Comparison of ENCODE assay signal across 22 cellular contexts in the genomic region with DNA sequence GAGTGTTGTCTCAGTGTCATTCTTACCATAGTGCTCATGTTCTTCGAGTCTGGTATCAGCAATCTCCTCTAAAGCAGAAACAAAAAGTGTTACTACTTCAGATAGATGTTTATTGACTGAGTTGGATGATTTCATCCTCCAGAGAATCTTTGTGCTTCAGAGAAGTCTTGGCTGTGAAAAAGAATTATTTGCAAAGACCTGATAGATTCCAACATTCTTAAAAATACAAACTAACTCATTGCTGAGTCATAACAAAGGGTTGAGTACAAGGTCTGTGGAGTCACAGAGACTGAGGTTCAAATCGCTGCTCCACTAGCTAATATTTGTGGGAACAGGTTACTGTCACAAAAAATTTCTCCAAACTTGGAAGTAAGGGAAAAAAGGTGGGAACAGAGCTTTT. TPM values are rescaled to one million over a fixed set of nuclear protein-coding genes. Genes with fewer than 3 reads are reported as not detected.
DNase-seq lines count a peak whose midpoint lies in the region; ATAC-seq, FAIRE-seq and TF ChIP-seq lines count a peak whose summit lies in the region.
"Had no signal": no experiment of that assay in that cellular context is flagged by ENCODE, and none has a peak within 500 bp of the region (broad histone marks: within the 10 kb centered on the region; RNA-seq: fewer than 3 reads in every experiment).

No MANE protein-coding gene starts in this region.

- POLR2A ChIA-PET in AG04450 (lab: Yijun Ruan, JAX) (no interaction called here), IMR-90 (lab: Charles Lee; ENCODE audit: unreplicated experiment) (no interaction called here), K562 (lab: Yijun Ruan, JAX) (interaction anchor here (0.6 kb wide), 1 partner anchor 404 kb away, joined by 5 read pairs; no protein-coding TSS in a partner anchor)

- H2BK5ac ChIP-seq in IMR-90 (ENCODE audit: low read depth, low read length, poor library complexity, severe bottlenecking): no peak overlapping the region

- FAIRE-seq in K562 (lab: Jason Lieb, UNC): no peak

- no peak overlapping the region for H2AK9ac ChIP-seq in IMR-90 (replicated peaks; ENCODE audit: low read depth, low read length, poor library complexity)

- H3K27ac ChIP-seq in AG04450 (ENCODE audit: low read depth, low read length) (no peak overlapping the region), IMR-90 (ENCODE audit: insufficient read depth, low read length) (no peak overlapping the region), K562 (ENCODE audit: extremely low read depth, low read depth, low read length) (no peak overlapping the region)
- H3K27ac ChIP-seq: heart right ventricle, parathyroid adenoma, spleen, upper lobe of right lung had no signal

- H3K9ac ChIP-seq in IMR-90 (ENCODE audit: low read depth, low read length) (no peak overlapping the region), K562 (ENCODE audit: insufficient read depth in 1 of 2, low read depth in 2 of 2, low read length in 2 of 2) (no peak overlapping the region)
- H3K9ac ChIP-seq: parathyroid adenoma had no signal

- CTCF ChIA-PET in AG04450 (lab: Charles Lee): no interaction called here
- CTCF ChIA-PET in IMR-90 (lab: Yijun Ruan, JAX): no interaction called here
- CTCF ChIA-PET in K562 (lab: Yijun Ruan, JAX; ENCODE audit: low intra/inter-chr PET ratio): no interaction called here

- TF ChIP-seq EP300 in K562 (IDR thresholded peaks at IDR 0.05; ENCODE audit: low read length): no peak

- H3K4me3 ChIP-seq in AG04450 (ENCODE audit: low read depth, low read length) (no peak overlapping the region), IMR-90 (ENCODE audit: insufficient read depth, low read depth, low read length) (no peak overlapping the region), K562 (no peak overlapping the region), kidney epithelial cell (ENCODE audit: low read depth, low read length) (no peak overlapping the region)
- H3K4me3 ChIP-seq: heart right ventricle, spleen, upper lobe of right lung had no signal

- H3K79me2 ChIP-seq in K562 (ENCODE audit: control insufficient read depth, insufficient read depth, low read length): no peaks in the 10 kb centered on the region
- H3K79me2 ChIP-seq: parathyroid adenoma had no signal

- no peaks in the 10 kb centered on the region for H3K9me1 ChIP-seq in IMR-90 (ENCODE audit: insufficient read depth, low read length)
- no peaks in the 10 kb centered on the region for H3K9me1 ChIP-seq in K562 (ENCODE audit: control insufficient read depth, insufficient read depth, low read length)

- BruUV-seq in IMR-90 (replicated peaks; lab: Mats Ljungman, UMichigan) (no TSS peak), K562 (replicated peaks; lab: Mats Ljungman, UMichigan) (no TSS peak)

- dilution Hi-C loops in IMR-90 (cut with HindIII; ENCODE audit: low sequenced_read_pairs, unreplicated experiment): no loop called here

- no CpG with 5 or more reads among the region's 2 CpGs for WGBS in IMR-90 (ENCODE audit: extremely low coverage in 2 of 2, insufficient read length in 1 of 2), 2 experiments
- 44% methylated on average over 2 of the region's 2 CpGs for WGBS in K562 (ENCODE audit: insufficient coverage, low coverage, missing lambda C conversion rate)

- no peak overlapping the region for H4K91ac ChIP-seq in IMR-90 (ENCODE audit: insufficient read depth, low read depth, low read length)

- no peak overlapping the region for H2AK5ac ChIP-seq in IMR-90 (ENCODE audit: low read depth, low read length)

- no peak overlapping the region for H3K4me2 ChIP-seq in IMR-90 (ENCODE audit: low read depth, low read length)
- H3K4me2 ChIP-seq in K562 (ENCODE audit: insufficient read depth, low read length): no peak overlapping the region

- DNase-seq in AG04450 (ENCODE audit: low read depth, low spot score) (peak; percentile 26), IMR-90 (peak; percentile 84), K562 (ENCODE audit: extremely low read depth in 1 of 4, low spot score in 3 of 4) (no peak), kidney epithelial cell (ENCODE audit: low read depth) (peak; percentile 26), head of caudate nucleus (no peak), HuH-7.5 (ENCODE audit: low spot score) (no peak), DMS53 treated with DMSO at 0.1 percent for 48 hours (lab: John Stamatoyannopoulos, UW; ENCODE audit: unreplicated experiment) (no peak)
- DNase-seq: activated CD4-positive, alpha-beta T cell treated with anti-CD3 and anti-CD28 coated beads, Interleukin-2, amount 50 U/mL, for 4 hours; activated naive CD8-positive, alpha-beta T cell treated with anti-CD3 and anti-CD28 coated beads, Interleukin-2, amount 10 ng/mL, durations not matched to agents 7 days and 5 days; activated T-cell treated with anti-CD3 and anti-CD28 coated beads, Interleukin-2, amount 50 U/mL, for 48 hours; DMS 273 treated with DMSO at 0.1 percent for 48 hours; heart right ventricle; kidney; NCI-H2029 treated with DMSO at 0.1 percent for 48 hours; NCI-H524 treated with DMSO at 0.1 percent for 48 hours; spleen; stimulated activated naive CD8-positive, alpha-beta T cell treated with anti-CD3 and anti-CD28 coated beads, Interleukin-15, Interleukin-2, amounts not matched to agents 100 U/mL and 50 U/mL, for 24 hours; upper lobe of right lung had no signal

- H3K4me1 ChIP-seq in IMR-90 (ENCODE audit: control insufficient read depth, insufficient read depth, low read length) (no peaks in the 10 kb centered on the region; the same call in 1 of the 2 replicates), K562 (replicated peaks in 1 of 2; ENCODE audit: control insufficient read depth in 2 of 2, insufficient read depth in 2 of 2, low read length in 2 of 2) (peaks cover 0 to 8% of the 10 kb centered on the region in 2 experiments; a peak in 1 of 5 replicates)
- H3K4me1 ChIP-seq: heart right ventricle, parathyroid adenoma, spleen, upper lobe of right lung had no signal

- no peaks in the 10 kb centered on the region for H3K27me3 ChIP-seq in AG04450 (ENCODE audit: control insufficient read depth, insufficient read depth, low read length)
- H3K27me3 ChIP-seq in IMR-90 (ENCODE audit: control insufficient read depth, insufficient read depth, low read length): no peaks in the 10 kb centered on the region
- no peaks in the 10 kb centered on the region for H3K27me3 ChIP-seq in K562 (ENCODE audit: control insufficient read depth in 2 of 2, insufficient read depth in 2 of 2, low read length in 2 of 2)
- H3K27me3 ChIP-seq in kidney epithelial cell (ENCODE audit: control insufficient read depth, insufficient read depth, low read length): no peaks in the 10 kb centered on the region
- H3K27me3 ChIP-seq: heart right ventricle, spleen, upper lobe of right lung had no signal

- ATAC-seq in IMR-90 (ENCODE audit: low read depth) (peak; percentile 90), K562 (peak; percentile 34; the same call in 1 of the 3 replicates), GM19395 (IDR thresholded peaks at IDR 0.05; ENCODE audit: unreplicated experiment) (no peak)
- ATAC-seq: heart right ventricle; stimulated activated naive CD8-positive, alpha-beta T cell treated with anti-CD3 and anti-CD28 coated beads, Interleukin-15, Interleukin-2, amounts not matched to agents 100 U/mL and 50 U/mL, for 24 hours; upper lobe of right lung had no signal

- H4K8ac ChIP-seq in IMR-90 (ENCODE audit: low read depth in 2 of 2, low read length in 2 of 2): no peak overlapping the region

- no peak overlapping the region for H2BK120ac ChIP-seq in IMR-90 (ENCODE audit: low read depth, low read length)

- no peak overlapping the region for H3K14ac ChIP-seq in IMR-90 (replicated peaks; ENCODE audit: low read depth, low read length)

- TF ChIP-seq CTCF in AG04450 (IDR thresholded peaks at IDR 0.05; ENCODE audit: low read depth, low read length) (no peak), IMR-90 (conservative IDR thresholded peaks at IDR 0.05; ENCODE audit: low read depth, low read length) (no peak), K562 (IDR thresholded peaks at IDR 0.05 in 2 of 3, conservative IDR thresholded peaks at IDR 0.05 in 1 of 3; ENCODE audit: insufficient read depth in 2 of 3, low read depth in 1 of 3, low read length in 3 of 3) (no peak), kidney epithelial cell (IDR thresholded peaks at IDR 0.05; ENCODE audit: insufficient read depth, low read length, poor library complexity, severe bottlenecking) (no peak)

- TF ChIP-seq RAD21 in IMR-90 (IDR thresholded peaks at IDR 0.05; ENCODE audit: low read length) (no peak), K562 (CRISPR knock-in tag; conservative IDR thresholded peaks at IDR 0.05 in 1 of 2, IDR thresholded peaks at IDR 0.05 in 1 of 2) (no peak)

- no peak overlapping the region for H3K56ac ChIP-seq in IMR-90 (ENCODE audit: extremely low read depth, insufficient read depth, low read length)

- no peaks in the 10 kb centered on the region for H3K79me1 ChIP-seq in IMR-90 (ENCODE audit: low read depth in 1 of 2, low read length in 2 of 2)

- no peak overlapping the region for H2BK15ac ChIP-seq in IMR-90 (ENCODE audit: low read depth, low read length)

- H4K20me1 ChIP-seq in IMR-90 (ENCODE audit: insufficient read depth, low read length) (no peaks in the 10 kb centered on the region), K562 (replicated peaks; ENCODE audit: control insufficient read depth, insufficient read depth, low read length) (no peaks in the 10 kb centered on the region)

- no peak overlapping the region for H3K23ac ChIP-seq in IMR-90 (ENCODE audit: low read depth, low read length)

- H3K4ac ChIP-seq in IMR-90 (ENCODE audit: low read depth, low read length): no peak overlapping the region

- TF ChIP-seq POLR2A in IMR-90 (IDR thresholded peaks at IDR 0.05; ENCODE audit: low read depth, low read length) (no peak), K562 (conservative IDR thresholded peaks at IDR 0.05) (no peak)

- no peak overlapping the region for H4K5ac ChIP-seq in IMR-90 (ENCODE audit: low read depth, low read length)

- H3K36me3 ChIP-seq in IMR-90 (ENCODE audit: control insufficient read depth, insufficient read depth, low read length) (no peaks in the 10 kb centered on the region), K562 (ENCODE audit: control insufficient read depth, insufficient read depth, low read length) (no peaks in the 10 kb centered on the region), kidney epithelial cell (ENCODE audit: control insufficient read depth, insufficient read depth, low read length) (no peaks in the 10 kb centered on the region)
- H3K36me3 ChIP-seq: heart right ventricle, spleen, upper lobe of right lung had no signal

- no peak overlapping the region for H3K18ac ChIP-seq in IMR-90 (ENCODE audit: low read depth, low read length)

- no peak overlapping the region for H2BK20ac ChIP-seq in IMR-90 (ENCODE audit: low read depth, low read length)

- intact Hi-C loops in IMR-90 (cut with micrococcal nuclease) (loop anchor here (5.0 kb wide), 1 partner anchor 225 kb away; no protein-coding TSS in a partner anchor), K562 (cut with micrococcal nuclease) (no loop called here), head of caudate nucleus (cut with DNase I) (no loop called here)

- in situ Hi-C loops in IMR-90 (cut with MboI; ENCODE audit: low sequenced_read_pairs) (no loop called here), K562 (cut with MboI) (no loop called here)

- H3K9me3 ChIP-seq in AG04450 (ENCODE audit: control insufficient read depth, insufficient read depth, low read length) (no peaks in the 10 kb centered on the region), IMR-90 (ENCODE audit: control insufficient read depth, insufficient read depth, low read length) (no peaks in the 10 kb centered on the region), K562 (replicated peaks; ENCODE audit: control insufficient read depth, insufficient read depth, low read depth, low read length) (peaks cover 6% of the 10 kb centered on the region)
- H3K9me3 ChIP-seq: upper lobe of right lung had no signal

- H2AFZ ChIP-seq in IMR-90 (replicated peaks; ENCODE audit: low read length, poor library complexity): no peak overlapping the region
- peak overlapping the region; percentile 25 for H2AFZ ChIP-seq in K562 (ENCODE audit: low read depth, low read length)
- H2AFZ ChIP-seq: parathyroid adenoma had no signal

RNA-seq across cellular contexts. Expression of a gene that starts 9.0 kb away (rescaled TPM):
- not detected in 2 replicates for polyA plus RNA-seq in AG04450 (2011; rRNA removed)
- polyA minus RNA-seq in AG04450 (2011; rRNA and poly(A)+ RNA removed): not detected in 2 replicates
- total RNA-seq in IMR-90 (2012; rRNA removed): not detected in 2 replicates
- polyA plus RNA-seq in IMR-90 (2012; rRNA removed): not detected in 2 replicates
- not detected in 2 replicates for polyA plus RNA-seq in IMR-90 (2012; cell fraction: cytosol; rRNA removed)
- polyA plus RNA-seq in IMR-90 (2012; cell fraction: nucleus; rRNA removed; ENCODE audit: low replicate concordance): not detected in 2 replicates
- not detected in 2 replicates for total RNA-seq in K562 (2011; cell fraction: chromatin; rRNA removed; ENCODE audit: low replicate concordance)
- total RNA-seq in K562 (2011; cell fraction: nucleolus; rRNA removed): not detected in 2 replicates
- total RNA-seq in K562 (2011; cell fraction: nucleoplasm; rRNA removed): not detected in 2 replicates
- total RNA-seq in K562 (2014; rRNA removed): not detected in 2 replicates
- not detected in 2 replicates for total RNA-seq in K562 (2014; rRNA removed; fragmentation: Illumina TruSeq; extraction: Trizol)
- not detected in 2 replicates for total RNA-seq in K562 (2015; rRNA removed; fragmentation: Illumina TruSeq; extraction: Trizol)
- total RNA-seq in K562 (2021): not detected in 2 replicates
- polyA plus RNA-seq in K562 (2011; rRNA removed): not detected in 2 replicates
- not detected in 2 replicates for polyA plus RNA-seq in K562 (2011; cell fraction: cytosol; rRNA removed)
- polyA plus RNA-seq in K562 (2011; cell fraction: nucleus; rRNA removed): not detected in 2 replicates
- not detected in 2 replicates for polyA plus RNA-seq in K562 (2012)
- polyA plus RNA-seq in K562 (2014; fragmentation: Illumina TruSeq; extraction: Trizol): not detected in 2 replicates
- not detected for polyA plus RNA-seq in K562 (2014; fragmentation: Nextera tagmentation; extraction: Ambion mirVana)
- not detected in 2 replicates for polyA plus RNA-seq in K562 (2014; rRNA removed)
- not detected in 2 replicates for polyA minus RNA-seq in K562 (2011; rRNA and poly(A)+ RNA removed)
- not detected in 2 replicates for polyA minus RNA-seq in K562 (2011; cell fraction: cytosol; rRNA and poly(A)+ RNA removed)
- polyA minus RNA-seq in K562 (2011; cell fraction: nucleus; rRNA and poly(A)+ RNA removed): not detected in 2 replicates
- not detected in 2 replicates for total RNA-seq in kidney epithelial cell
- total RNA-seq: activated naive CD8-positive, alpha-beta T cell treated with anti-CD3 and anti-CD28 coated beads, Interleukin-2, amount 10 ng/mL, durations not matched to agents 7 days and 5 days; kidney; mononuclear cell; OCI-LY7; spleen; upper lobe of right lung had no signal

Comparison
In these comparisons a context has a peak if more than half of its experiments do, and no peak if none do; other contexts are left out.
1. DNase-seq: peak in AG04450 (single experiment), IMR-90 (single experiment) and kidney epithelial cell (single experiment); none in K562 (0 of 4), head of caudate nucleus (0 of 42), HuH-7.5 (single experiment) and DMS53 treated with DMSO at 0.1 percent for 48 hours (single experiment).